ENCODE assay signal across 1 cellular context in genomic region chr22:25141994-25142620, GRCh38.
A peak's percentile ranks its signal among the peaks of the same experiment; 100 is the strongest.
TF ChIP-seq lines count a peak whose summit lies in the region.

No MANE protein-coding gene starts in this region.

TF ChIP-seq in HEK293, 187 proteins besides CTCF, POLR2A, EP300 and RAD21 (continued from another document):
- TF ChIP-seq MYNN (tag by site-specific recombination; IDR thresholded peaks at IDR 0.05; ENCODE audit: borderline replicate concordance): 0 out of 2 replicates have a peak, but pooled peaks have one; percentile 39
- TF ChIP-seq ZNF548 (tag by site-specific recombination; IDR thresholded peaks at IDR 0.05): no peak
- TF ChIP-seq ZEB2 (tag by site-specific recombination; IDR thresholded peaks at IDR 0.05): no peak
